Comparison of ENCODE assay signal across 1 cellular context in the genomic region with DNA sequence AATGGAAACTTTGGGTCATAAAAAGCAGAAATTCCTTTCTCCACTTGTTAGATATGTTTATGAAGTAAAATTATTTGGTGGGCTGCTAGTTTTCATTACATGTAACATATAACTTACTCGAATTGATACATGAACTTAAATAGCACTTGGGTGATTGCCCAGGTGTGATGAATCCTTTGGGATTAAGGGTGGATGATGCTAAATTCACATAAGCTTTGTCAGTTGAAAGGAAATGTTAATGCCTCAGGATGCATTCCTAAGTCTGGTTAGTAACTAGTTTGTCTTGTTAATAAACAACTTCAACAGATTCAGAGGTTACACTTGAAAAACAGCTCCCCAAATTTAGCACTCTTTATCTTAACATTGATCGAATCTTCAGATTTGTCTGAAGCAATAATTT.
TF ChIP-seq lines count a peak whose summit lies in the region.

No MANE protein-coding gene starts in this region.

TF ChIP-seq in GM23338, 12 proteins besides CTCF, POLR2A, EP300 and RAD21:
- TF ChIP-seq STAT1 (IDR thresholded peaks at IDR 0.05; ENCODE audit: unreplicated experiment): no peak
- TF ChIP-seq, protein P1, sequence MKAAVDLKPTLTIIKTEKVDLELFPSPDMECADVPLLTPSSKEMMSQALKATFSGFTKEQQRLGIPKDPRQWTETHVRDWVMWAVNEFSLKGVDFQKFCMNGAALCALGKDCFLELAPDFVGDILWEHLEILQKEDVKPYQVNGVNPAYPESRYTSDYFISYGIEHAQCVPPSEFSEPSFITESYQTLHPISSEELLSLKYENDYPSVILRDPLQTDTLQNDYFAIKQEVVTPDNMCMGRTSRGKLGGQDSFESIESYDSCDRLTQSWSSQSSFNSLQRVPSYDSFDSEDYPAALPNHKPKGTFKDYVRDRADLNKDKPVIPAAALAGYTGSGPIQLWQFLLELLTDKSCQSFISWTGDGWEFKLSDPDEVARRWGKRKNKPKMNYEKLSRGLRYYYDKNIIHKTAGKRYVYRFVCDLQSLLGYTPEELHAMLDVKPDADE (IDR thresholded peaks at IDR 0.05): no peak
- TF ChIP-seq CREB1 (CRISPR knock-in tag; IDR thresholded peaks at IDR 0.05; ENCODE audit: low read depth): no peak
- TF ChIP-seq ZNF331 (CRISPR knock-in tag; IDR thresholded peaks at IDR 0.05; ENCODE audit: low read depth): no peak
- no peak for TF ChIP-seq NANOG (IDR thresholded peaks at IDR 0.05; ENCODE audit: borderline replicate concordance)
- no peak for TF ChIP-seq EZH2phosphoT487 (IDR thresholded peaks at IDR 0.05; ENCODE audit: unreplicated experiment)
- TF ChIP-seq POLR2AphosphoS5 (IDR thresholded peaks at IDR 0.05; ENCODE audit: low read depth): no peak
- TF ChIP-seq, protein P2, sequence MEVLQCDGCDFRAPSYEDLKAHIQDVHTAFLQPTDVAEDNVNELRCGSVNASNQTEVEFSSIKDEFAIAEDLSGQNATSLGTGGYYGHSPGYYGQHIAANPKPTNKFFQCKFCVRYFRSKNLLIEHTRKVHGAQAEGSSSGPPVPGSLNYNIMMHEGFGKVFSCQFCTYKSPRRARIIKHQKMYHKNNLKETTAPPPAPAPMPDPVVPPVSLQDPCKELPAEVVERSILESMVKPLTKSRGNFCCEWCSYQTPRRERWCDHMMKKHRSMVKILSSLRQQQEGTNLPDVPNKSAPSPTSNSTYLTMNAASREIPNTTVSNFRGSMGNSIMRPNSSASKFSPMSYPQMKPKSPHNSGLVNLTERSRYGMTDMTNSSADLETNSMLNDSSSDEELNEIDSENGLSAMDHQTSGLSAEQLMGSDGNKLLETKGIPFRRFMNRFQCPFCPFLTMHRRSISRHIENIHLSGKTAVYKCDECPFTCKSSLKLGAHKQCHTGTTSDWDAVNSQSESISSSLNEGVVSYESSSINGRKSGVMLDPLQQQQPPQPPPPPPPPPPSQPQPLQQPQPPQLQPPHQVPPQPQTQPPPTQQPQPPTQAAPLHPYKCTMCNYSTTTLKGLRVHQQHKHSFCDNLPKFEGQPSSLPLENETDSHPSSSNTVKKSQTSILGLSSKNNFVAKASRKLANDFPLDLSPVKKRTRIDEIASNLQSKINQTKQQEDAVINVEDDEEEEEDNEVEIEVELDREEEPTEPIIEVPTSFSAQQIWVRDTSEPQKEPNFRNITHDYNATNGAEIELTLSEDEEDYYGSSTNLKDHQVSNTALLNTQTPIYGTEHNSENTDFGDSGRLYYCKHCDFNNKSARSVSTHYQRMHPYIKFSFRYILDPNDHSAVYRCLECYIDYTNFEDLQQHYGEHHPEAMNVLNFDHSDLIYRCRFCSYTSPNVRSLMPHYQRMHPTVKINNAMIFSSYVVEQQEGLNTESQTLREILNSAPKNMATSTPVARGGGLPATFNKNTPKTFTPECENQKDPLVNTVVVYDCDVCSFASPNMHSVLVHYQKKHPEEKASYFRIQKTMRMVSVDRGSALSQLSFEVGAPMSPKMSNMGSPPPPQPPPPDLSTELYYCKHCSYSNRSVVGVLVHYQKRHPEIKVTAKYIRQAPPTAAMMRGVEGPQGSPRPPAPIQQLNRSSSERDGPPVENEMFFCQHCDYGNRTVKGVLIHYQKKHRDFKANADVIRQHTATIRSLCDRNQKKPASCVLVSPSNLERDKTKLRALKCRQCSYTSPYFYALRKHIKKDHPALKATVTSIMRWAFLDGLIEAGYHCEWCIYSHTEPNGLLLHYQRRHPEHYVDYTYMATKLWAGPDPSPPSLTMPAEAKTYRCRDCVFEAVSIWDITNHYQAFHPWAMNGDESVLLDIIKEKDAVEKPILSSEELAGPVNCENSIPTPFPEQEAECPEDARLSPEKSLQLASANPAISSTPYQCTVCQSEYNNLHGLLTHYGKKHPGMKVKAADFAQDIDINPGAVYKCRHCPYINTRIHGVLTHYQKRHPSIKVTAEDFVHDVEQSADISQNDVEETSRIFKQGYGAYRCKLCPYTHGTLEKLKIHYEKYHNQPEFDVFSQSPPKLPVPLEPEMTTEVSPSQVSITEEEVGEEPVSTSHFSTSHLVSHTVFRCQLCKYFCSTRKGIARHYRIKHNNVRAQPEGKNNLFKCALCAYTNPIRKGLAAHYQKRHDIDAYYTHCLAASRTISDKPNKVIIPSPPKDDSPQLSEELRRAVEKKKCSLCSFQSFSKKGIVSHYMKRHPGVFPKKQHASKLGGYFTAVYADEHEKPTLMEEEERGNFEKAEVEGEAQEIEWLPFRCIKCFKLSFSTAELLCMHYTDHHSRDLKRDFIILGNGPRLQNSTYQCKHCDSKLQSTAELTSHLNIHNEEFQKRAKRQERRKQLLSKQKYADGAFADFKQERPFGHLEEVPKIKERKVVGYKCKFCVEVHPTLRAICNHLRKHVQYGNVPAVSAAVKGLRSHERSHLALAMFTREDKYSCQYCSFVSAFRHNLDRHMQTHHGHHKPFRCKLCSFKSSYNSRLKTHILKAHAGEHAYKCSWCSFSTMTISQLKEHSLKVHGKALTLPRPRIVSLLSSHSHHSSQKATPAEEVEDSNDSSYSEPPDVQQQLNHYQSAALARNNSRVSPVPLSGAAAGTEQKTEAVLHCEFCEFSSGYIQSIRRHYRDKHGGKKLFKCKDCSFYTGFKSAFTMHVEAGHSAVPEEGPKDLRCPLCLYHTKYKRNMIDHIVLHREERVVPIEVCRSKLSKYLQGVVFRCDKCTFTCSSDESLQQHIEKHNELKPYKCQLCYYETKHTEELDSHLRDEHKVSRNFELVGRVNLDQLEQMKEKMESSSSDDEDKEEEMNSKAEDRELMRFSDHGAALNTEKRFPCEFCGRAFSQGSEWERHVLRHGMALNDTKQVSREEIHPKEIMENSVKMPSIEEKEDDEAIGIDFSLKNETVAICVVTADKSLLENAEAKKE (CRISPR knock-in tag; IDR thresholded peaks at IDR 0.05): no peak
- no peak for TF ChIP-seq JUNB (IDR thresholded peaks at IDR 0.05; ENCODE audit: unreplicated experiment)
- TF ChIP-seq EZH2 (IDR thresholded peaks at IDR 0.05; ENCODE audit: low read depth, unreplicated experiment): no peak
